Comparison of ENCODE assay signal across 8 cellular contexts in the genomic region with DNA sequence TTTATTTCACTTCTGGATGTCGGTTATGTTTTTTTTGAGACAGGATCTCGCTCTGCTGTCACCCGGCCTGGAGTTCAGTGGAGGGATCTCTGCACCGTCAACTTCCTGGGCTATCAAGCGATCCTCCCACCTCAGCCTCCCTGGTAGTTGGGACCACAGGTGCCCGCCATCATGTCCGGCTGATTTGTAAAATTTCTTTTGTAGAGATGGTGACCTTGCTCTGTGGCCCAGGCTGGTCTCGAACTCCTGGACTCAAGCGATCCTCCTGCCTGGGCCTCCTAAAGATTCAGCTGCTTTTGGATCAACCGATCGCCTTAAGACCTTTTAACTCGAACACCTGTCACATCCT. TPM values are rescaled to one million over a fixed set of nuclear protein-coding genes. Genes with fewer than 3 reads are reported as not detected.
DNase-seq lines count a peak whose midpoint lies in the region; ATAC-seq and TF ChIP-seq lines count a peak whose summit lies in the region.

No MANE protein-coding gene starts in this region.

- WGBS in body of pancreas, 2 donors = 9 to 24% methylated on average over 7 to 12 of the region's 12 CpGs
- 12 to 16% methylated on average over 12 of the region's 12 CpGs for WGBS in aorta, 2 donors

- H3K9me3 Mint-ChIP-seq in memory B cell = peaks cover 6% of the 10 kb centered on the region

- no peak for TF ChIP-seq POLR2A in body of pancreas (IDR thresholded peaks at IDR 0.05)

- H3K4me3 ChIP-seq in body of pancreas (peak overlapping the region; percentile 90 to 91), aorta (ENCODE audit: low read length in 2 of 2) (peak overlapping the region; percentile 44 to 73)

- no peak for TF ChIP-seq CTCF in body of pancreas (IDR thresholded peaks at IDR 0.05)

- peak; percentile 6 for ATAC-seq in HG03442 (IDR thresholded peaks at IDR 0.05; ENCODE audit: unreplicated experiment)
- no peak for ATAC-seq in body of pancreas
- no peak for ATAC-seq in memory B cell (ENCODE audit: low read depth)
- ATAC-seq in aorta (ENCODE audit: low FRiP score) = no peak
- no peak for ATAC-seq in GM18520 (IDR thresholded peaks at IDR 0.05; ENCODE audit: unreplicated experiment)

- no peaks in the 10 kb centered on the region for H3K27me3 Mint-ChIP-seq in memory B cell

- H3K36me3 ChIP-seq in body of pancreas (replicated peaks in 1 of 2; ENCODE audit: insufficient read depth in 1 of 2, low read depth in 2 of 2) (no peaks in the 10 kb centered on the region), aorta (ENCODE audit: control insufficient read depth in 1 of 2, insufficient read depth in 2 of 2, low read length in 1 of 2) (no peaks in the 10 kb centered on the region)

- H3K9me3 ChIP-seq in body of pancreas (peaks cover 0 to 13% (median 0%) of the 10 kb centered on the region in 3 donors), aorta (ENCODE audit: control insufficient read depth, low read length) (no peaks in the 10 kb centered on the region)

- H3K27ac ChIP-seq in body of pancreas (peak overlapping the region; percentile 89 to 100 (median 96)), aorta (ENCODE audit: low read depth in 1 of 2, low read length in 2 of 2) (peak overlapping the region; percentile 10 to 79)

- peak overlapping the region; percentile 97 for H3K4me3 Mint-ChIP-seq in memory B cell

- H3K4me1 Mint-ChIP-seq in memory B cell = peaks cover 33% of the 10 kb centered on the region

- H3K27ac Mint-ChIP-seq in memory B cell = peak overlapping the region; percentile 98

- H3K36me3 Mint-ChIP-seq in memory B cell = peaks cover 16% of the 10 kb centered on the region

- intact Hi-C loops in body of pancreas (cut with DNase I) (no loop called here), aorta (cut with DNase I) (loop anchor here (2.0 to 5.0 kb wide), 3 partner anchors 43 to 58 kb away; no protein-coding TSS in a partner anchor)

- DNase-seq in EH (ENCODE audit: low read depth) (peak; percentile 10), body of pancreas (peak in 1 of 4 donors; percentile 13), memory B cell (ENCODE audit: low spot score in 2 of 2) (no peak), aorta (no peak), foreskin melanocyte (no peak), cerebellum (ENCODE audit: low spot score) (no peak)

- H3K4me1 ChIP-seq in body of pancreas = peaks cover 44% of the 10 kb centered on the region
- H3K4me1 ChIP-seq in aorta (ENCODE audit: control insufficient read depth in 1 of 2, insufficient read depth in 2 of 2, low read length in 2 of 2) = no peaks in the 10 kb centered on the region

- H3K27me3 ChIP-seq in body of pancreas (no peaks in the 10 kb centered on the region), aorta (ENCODE audit: control insufficient read depth in 1 of 2, insufficient read depth in 2 of 2, low read length in 1 of 2) (no peaks in the 10 kb centered on the region)

RNA-seq across cellular contexts. Expression of a gene that starts 0.6 kb away (rescaled TPM):
- total RNA-seq in body of pancreas (10 to 100 TPM; 21.8 to 28.3 TPM), aorta (10 to 100 TPM; 30.3 to 38.0 TPM), cerebellum (30.3 TPM)
- polyA plus RNA-seq in aorta = 10 to 100 TPM in 1 of 2 donors, 1 to 10 TPM in 1; 8.9 to 20.9 TPM
